In the genomic region with DNA sequence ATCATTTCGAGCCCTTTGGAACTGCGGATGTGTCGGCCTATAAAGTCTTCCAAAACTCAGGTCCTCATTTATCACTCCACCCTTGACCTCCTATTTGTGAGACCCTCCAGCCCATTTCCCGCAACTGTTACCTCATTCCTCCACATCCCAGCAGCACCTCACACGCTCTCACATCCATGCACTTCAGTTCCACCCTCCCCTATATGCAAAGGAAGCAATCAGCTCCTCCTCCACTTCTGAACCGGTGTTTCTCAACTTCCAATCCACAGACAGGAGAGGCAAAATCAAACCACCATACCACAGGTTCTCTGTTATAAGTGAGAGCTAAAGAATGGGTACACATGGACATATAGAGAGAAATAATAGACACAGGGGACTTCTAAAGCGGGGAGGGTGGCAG, we compare ENCODE assay signal across 13 cellular contexts.
"Had no signal": no experiment of that assay in that cellular context is flagged by ENCODE, and none has a peak within 500 bp of the region (broad histone marks: within the 10 kb centered on the region; RNA-seq: fewer than 3 reads in every experiment).

No MANE protein-coding gene starts in this region.

- H3K27ac Mint-ChIP-seq: activated B cell treated with CpG ODN at 0.5 μM for 24 hours; dendritic cell treated with granulocyte-macrophage colony-stimulating factor and Interleukin-4, amounts not matched to agents 40 ng/mL and 50 ng/mL, for 4 days; effector memory CD8-positive, alpha-beta T cell; stimulated activated naive CD8-positive, alpha-beta T cell treated with anti-CD3 and anti-CD28 coated beads, Interleukin-15, Interleukin-2, amounts not matched to agents 100 ng/mL and 50 ng/mL, for 24 hours; T-helper 17 cell had no signal

- H3K9me3 Mint-ChIP-seq: activated B cell treated with CpG ODN at 0.5 μM for 24 hours; central memory CD8-positive, alpha-beta T cell; dendritic cell treated with granulocyte-macrophage colony-stimulating factor and Interleukin-4, amounts not matched to agents 40 ng/mL and 50 ng/mL, for 4 days; effector memory CD8-positive, alpha-beta T cell; stimulated activated naive CD8-positive, alpha-beta T cell treated with anti-CD3 and anti-CD28 coated beads, Interleukin-15, Interleukin-2, amounts not matched to agents 100 ng/mL and 50 ng/mL, for 24 hours had no signal

- H3K4me3 ChIP-seq: vagina had no signal

- H3K36me3 ChIP-seq: thoracic aorta, vagina had no signal

- H3K4me1 Mint-ChIP-seq: activated B cell treated with CpG ODN at 0.5 μM for 24 hours; central memory CD8-positive, alpha-beta T cell; T-helper 17 cell had no signal

- ATAC-seq: effector memory CD8-positive, alpha-beta T cell; T-helper 17 cell had no signal

- H3K9me3 ChIP-seq: thoracic aorta, vagina had no signal

- H3K4me1 ChIP-seq: vagina had no signal

- H3K27ac ChIP-seq: thoracic aorta, vagina had no signal

- DNase-seq: activated B cell treated with CpG ODN at 0.5 μM for 24 hours; activated CD4-positive, alpha-beta T cell treated with anti-CD3 and anti-CD28 coated beads, Interleukin-2, amount 50 U/mL, for 1 hour; activated naive CD4-positive, alpha-beta T cell treated with anti-CD3 and anti-CD28 coated beads, Interleukin-2, amount 50 U/mL, for 16 hours; effector memory CD8-positive, alpha-beta T cell; islet precursor cell; stimulated activated CD4-positive, alpha-beta T cell treated with anti-CD3 and anti-CD28 coated beads, Interleukin-4, amount 100 ng/mL, for 1 hour; stimulated activated CD8-positive, alpha-beta memory T cell treated with anti-CD3 and anti-CD28 coated beads, Interleukin-4, amount 100 ng/mL, for 48 hours; T-helper 17 cell had no signal

- H3K4me3 Mint-ChIP-seq: activated B cell treated with CpG ODN at 0.5 μM for 24 hours; central memory CD8-positive, alpha-beta T cell; dendritic cell treated with granulocyte-macrophage colony-stimulating factor and Interleukin-4, amounts not matched to agents 40 ng/mL and 50 ng/mL, for 4 days; effector memory CD8-positive, alpha-beta T cell; stimulated activated naive CD8-positive, alpha-beta T cell treated with anti-CD3 and anti-CD28 coated beads, Interleukin-15, Interleukin-2, amounts not matched to agents 100 ng/mL and 50 ng/mL, for 24 hours; T-helper 17 cell had no signal

- H3K27me3 ChIP-seq: vagina had no signal
